8 cellular contexts compared by ENCODE assay signal in the genomic region with DNA sequence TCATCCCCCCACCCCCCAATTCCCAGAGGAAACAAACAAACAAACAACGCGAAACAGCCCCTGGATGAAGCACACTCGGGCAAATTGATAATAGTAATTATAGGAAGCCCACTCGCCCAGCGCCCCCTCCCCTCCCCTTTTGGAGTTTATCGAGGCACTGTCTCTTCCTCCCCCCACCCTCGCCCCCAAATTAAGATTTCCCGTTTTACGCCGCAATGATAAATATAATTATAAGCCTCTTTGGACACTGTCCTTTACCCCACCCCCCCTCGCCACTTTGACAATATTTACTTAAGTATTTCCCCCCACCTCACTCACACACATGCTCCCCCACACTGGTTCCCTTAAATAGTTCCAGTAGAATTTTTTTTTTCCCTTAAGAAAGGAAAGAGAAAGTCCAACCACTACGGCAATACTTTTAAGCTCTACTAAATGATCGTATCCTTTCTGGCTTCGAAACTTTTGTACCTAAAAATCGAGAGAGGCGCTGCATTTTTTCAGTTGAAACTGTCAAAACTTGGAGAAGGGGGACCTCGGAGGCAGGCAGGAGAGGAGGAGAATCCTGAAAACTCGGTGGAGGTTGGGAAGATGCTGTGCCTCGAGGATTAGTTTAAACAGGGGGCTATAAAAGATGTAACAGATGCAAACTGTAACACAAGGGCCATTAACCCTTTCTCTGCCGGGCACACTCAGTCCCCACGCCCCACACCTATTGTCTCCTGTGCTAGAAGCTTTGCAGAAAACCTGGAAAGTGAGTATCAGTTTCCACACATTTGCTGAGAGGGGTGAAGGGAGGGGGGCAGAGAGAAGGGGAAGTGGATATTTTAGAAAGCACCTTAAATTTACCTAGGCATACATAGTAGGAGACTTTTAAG. TPM values are rescaled to one million over a fixed set of nuclear protein-coding genes. Genes with fewer than 3 reads are reported as not detected.
DNase-seq lines count a peak whose midpoint lies in the region; ATAC-seq lines count a peak whose summit lies in the region.

No MANE protein-coding gene starts in this region.

- H3K27me3 ChIP-seq in thymus (ENCODE audit: control insufficient read depth, insufficient read depth), result peaks cover 15% of the 10 kb centered on the region

- CTCF ChIA-PET in activated CD4-positive, alpha-beta T cell treated with anti-CD3 and anti-CD28 coated beads, Interleukin-2, amount 10 ng/mL, durations not matched to agents 7 days and 5 days (lab: Charles Lee), result no interaction called here

- ATAC-seq in activated naive CD8-positive, alpha-beta T cell treated with anti-CD3 and anti-CD28 coated beads, Interleukin-2, amount 10 ng/mL, durations not matched to agents 7 days and 5 days (ENCODE audit: low read depth), result no peak
- ATAC-seq in left colon, result no peak

- intact Hi-C loops in left colon (cut with DNase I, micrococcal nuclease), result loop anchor here in 1 of 2 donors (10.0 kb wide), 1 partner anchor 1083 kb away; no protein-coding TSS in a partner anchor

- peak overlapping the region; percentile 65 for H3K27ac ChIP-seq in thymus (ENCODE audit: low read depth)

- no peak overlapping the region for H3K4me3 Mint-ChIP-seq in activated CD4-positive, alpha-beta T cell treated with anti-CD3 and anti-CD28 coated beads, Interleukin-2, amount 10 ng/mL, durations not matched to agents 7 days and 5 days
- H3K4me3 Mint-ChIP-seq in activated naive CD8-positive, alpha-beta T cell treated with anti-CD3 and anti-CD28 coated beads, Interleukin-2, amount 10 ng/mL, durations not matched to agents 7 days and 5 days, result no peak overlapping the region

- peak overlapping the region; percentile 60 for H3K4me3 ChIP-seq in thymus (ENCODE audit: low read length)

- peaks cover 11% of the 10 kb centered on the region for H3K4me1 ChIP-seq in thymus (ENCODE audit: control insufficient read depth, insufficient read depth, low read length)

- peak overlapping the region; percentile 43 for H3K27ac Mint-ChIP-seq in activated CD4-positive, alpha-beta T cell treated with anti-CD3 and anti-CD28 coated beads, Interleukin-2, amount 10 ng/mL, durations not matched to agents 7 days and 5 days
- peak overlapping the region; percentile 35 for H3K27ac Mint-ChIP-seq in activated naive CD8-positive, alpha-beta T cell treated with anti-CD3 and anti-CD28 coated beads, Interleukin-2, amount 10 ng/mL, durations not matched to agents 7 days and 5 days

- no peak for DNase-seq in activated CD4-positive, alpha-beta T cell treated with anti-CD3 and anti-CD28 coated beads, Interleukin-2, amount 10 ng/mL, durations not matched to agents 7 days and 5 days
- no peak for DNase-seq in activated CD4-positive, alpha-beta T cell treated with anti-CD3 and anti-CD28 coated beads for 4 hours
- DNase-seq in activated naive CD8-positive, alpha-beta T cell treated with anti-CD3 and anti-CD28 coated beads, Interleukin-2, amount 10 ng/mL, durations not matched to agents 7 days and 5 days, result peak; percentile 26
- DNase-seq in left kidney (ENCODE audit: low read depth, low spot score), result peak; percentile 80
- no peak for DNase-seq in midbrain (lab: John Stamatoyannopoulos, UW)
- DNase-seq in left colon, result no peak
- no peak for DNase-seq in cerebellar cortex (ENCODE audit: low spot score)

- H3K4me1 Mint-ChIP-seq in activated CD4-positive, alpha-beta T cell treated with anti-CD3 and anti-CD28 coated beads, Interleukin-2, amount 10 ng/mL, durations not matched to agents 7 days and 5 days, result peaks cover 22% of the 10 kb centered on the region
- H3K4me1 Mint-ChIP-seq in activated naive CD8-positive, alpha-beta T cell treated with anti-CD3 and anti-CD28 coated beads, Interleukin-2, amount 10 ng/mL, durations not matched to agents 7 days and 5 days, result peaks cover 6% of the 10 kb centered on the region

- peaks cover 61% of the 10 kb centered on the region for H3K27me3 Mint-ChIP-seq in activated CD4-positive, alpha-beta T cell treated with anti-CD3 and anti-CD28 coated beads, Interleukin-2, amount 10 ng/mL, durations not matched to agents 7 days and 5 days
- peaks cover 49% of the 10 kb centered on the region for H3K27me3 Mint-ChIP-seq in activated naive CD8-positive, alpha-beta T cell treated with anti-CD3 and anti-CD28 coated beads, Interleukin-2, amount 10 ng/mL, durations not matched to agents 7 days and 5 days

- POLR2A ChIA-PET in activated CD4-positive, alpha-beta T cell treated with anti-CD3 and anti-CD28 coated beads, Interleukin-2, amount 10 ng/mL, durations not matched to agents 7 days and 5 days (lab: Charles Lee), result no interaction called here
- POLR2A ChIA-PET in activated naive CD8-positive, alpha-beta T cell treated with anti-CD3 and anti-CD28 coated beads, Interleukin-2, amount 10 ng/mL, durations not matched to agents 7 days and 5 days (lab: Charles Lee), result interaction anchor here (0.5 kb wide), 1 partner anchor 688 kb away, joined by 6 read pairs; no protein-coding TSS in a partner anchor

- peaks cover 2% of the 10 kb centered on the region for H3K36me3 Mint-ChIP-seq in activated CD4-positive, alpha-beta T cell treated with anti-CD3 and anti-CD28 coated beads, Interleukin-2, amount 10 ng/mL, durations not matched to agents 7 days and 5 days (ENCODE audit: low read depth)
- H3K36me3 Mint-ChIP-seq in activated naive CD8-positive, alpha-beta T cell treated with anti-CD3 and anti-CD28 coated beads, Interleukin-2, amount 10 ng/mL, durations not matched to agents 7 days and 5 days, result no peaks in the 10 kb centered on the region

- H3K9me3 Mint-ChIP-seq in activated CD4-positive, alpha-beta T cell treated with anti-CD3 and anti-CD28 coated beads, Interleukin-2, amount 10 ng/mL, durations not matched to agents 7 days and 5 days, result no peaks in the 10 kb centered on the region
- no peaks in the 10 kb centered on the region for H3K9me3 Mint-ChIP-seq in activated naive CD8-positive, alpha-beta T cell treated with anti-CD3 and anti-CD28 coated beads, Interleukin-2, amount 10 ng/mL, durations not matched to agents 7 days and 5 days

- H3K9me3 ChIP-seq in thymus (ENCODE audit: control insufficient read depth), result no peaks in the 10 kb centered on the region

- H3K36me3 ChIP-seq in thymus (ENCODE audit: control insufficient read depth, insufficient read depth), result no peaks in the 10 kb centered on the region

- whole genome bisulfite sequencing in thymus, result 2% methylated on average over 21 of the region's 21 CpGs

RNA-seq across cellular contexts. Expression of gene ZEB2, which starts 1.9 kb away (rescaled TPM):
- 1 to 10 TPM; 3.3 to 3.5 TPM for total RNA-seq in activated CD4-positive, alpha-beta T cell treated with anti-CD3 and anti-CD28 coated beads, Interleukin-2, amount 10 ng/mL, durations not matched to agents 7 days and 5 days
- 10 to 100 TPM; 17.8 to 19.6 TPM for total RNA-seq in activated naive CD8-positive, alpha-beta T cell treated with anti-CD3 and anti-CD28 coated beads, Interleukin-2, amount 10 ng/mL, durations not matched to agents 7 days and 5 days
- polyA plus RNA-seq in thymus, result 16.1 TPM
- total RNA-seq in left colon, result 10 to 100 TPM; 15.4 to 41.1 TPM

Comparison
In these comparisons a context has a peak if more than half of its experiments do, and no peak if none do; other contexts are left out.
1. DNase-seq: peak in activated naive CD8-positive, alpha-beta T cell treated with anti-CD3 and anti-CD28 coated beads, Interleukin-2, amount 10 ng/mL, durations not matched to agents 7 days and 5 days (single experiment) and left kidney (single experiment); none in activated CD4-positive, alpha-beta T cell treated with anti-CD3 and anti-CD28 coated beads, Interleukin-2, amount 10 ng/mL, durations not matched to agents 7 days and 5 days (single experiment), activated CD4-positive, alpha-beta T cell treated with anti-CD3 and anti-CD28 coated beads for 4 hours (0 of 2), midbrain (single experiment), left colon (0 of 2) and cerebellar cortex (single experiment).